Comparison of ENCODE assay signal across 7 cellular contexts in the genomic region with DNA sequence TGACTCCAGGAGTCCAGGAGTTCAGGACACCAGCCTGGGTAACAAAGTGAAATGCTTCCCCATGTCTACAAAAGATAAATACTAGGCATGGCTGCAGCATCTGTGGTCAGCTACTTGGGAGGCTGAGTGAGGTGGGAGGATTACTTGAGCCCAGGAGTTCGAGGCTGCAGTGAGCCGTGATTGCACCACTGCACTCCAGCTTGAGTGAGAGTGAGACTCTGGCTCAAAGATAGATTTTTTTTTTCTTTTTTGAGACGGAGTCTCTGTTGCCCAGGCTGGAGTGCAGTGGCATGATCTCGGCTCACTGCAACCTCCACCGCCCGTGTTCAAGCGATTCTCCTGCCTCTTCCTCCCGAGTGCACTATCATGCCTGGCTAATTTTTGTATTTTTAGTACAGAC. TPM values are rescaled to one million over a fixed set of nuclear protein-coding genes. Genes with fewer than 3 reads are reported as not detected.
DNase-seq lines count a peak whose midpoint lies in the region; ATAC-seq, FAIRE-seq and TF ChIP-seq lines count a peak whose summit lies in the region.
"Not testable (repeated sequence)": the region's sequence is repeated elsewhere in the genome, so short reads cannot be mapped to it uniquely, and the experiment has no call there.

No MANE protein-coding gene starts in this region.

- H3K27me3 Mint-ChIP-seq in CD4-positive, alpha-beta memory T cell; activated naive CD4-positive, alpha-beta T cell treated with anti-CD3 and anti-CD28 coated beads for 36 hours (ENCODE audit: low read depth); dendritic cell treated with granulocyte-macrophage colony-stimulating factor and Interleukin-4, amounts not matched to agents 40 ng/mL and 50 ng/mL, for 4 days; naive thymus-derived CD8-positive, alpha-beta T cell: not testable (repeated sequence)

- WGBS in small intestine, 3 donors = 81 to 87% (median 84%) methylated on average over 8 of the region's 8 CpGs

- not testable (repeated sequence) for H3K9me3 Mint-ChIP-seq in CD4-positive, alpha-beta memory T cell; activated naive CD4-positive, alpha-beta T cell treated with anti-CD3 and anti-CD28 coated beads for 36 hours; dendritic cell treated with granulocyte-macrophage colony-stimulating factor and Interleukin-4, amounts not matched to agents 40 ng/mL and 50 ng/mL, for 4 days; naive thymus-derived CD8-positive, alpha-beta T cell

- peak overlapping the region in 4 of 7 donors; percentile 27 to 96 (median 87) for H3K27ac Mint-ChIP-seq in CD4-positive, alpha-beta memory T cell
- H3K27ac Mint-ChIP-seq in activated naive CD4-positive, alpha-beta T cell treated with anti-CD3 and anti-CD28 coated beads for 36 hours = not testable (repeated sequence)
- peak overlapping the region; percentile 97 for H3K27ac Mint-ChIP-seq in dendritic cell treated with granulocyte-macrophage colony-stimulating factor and Interleukin-4, amounts not matched to agents 40 ng/mL and 50 ng/mL, for 4 days
- peak overlapping the region in 4 of 10 donors; percentile 35 to 98 (median 92) for H3K27ac Mint-ChIP-seq in naive thymus-derived CD8-positive, alpha-beta T cell

- peaks cover 34% of the 10 kb centered on the region for H3K4me1 ChIP-seq in CD4-positive, alpha-beta memory T cell (ENCODE audit: insufficient read depth, low read length)
- peaks cover 30% of the 10 kb centered on the region for H3K4me1 ChIP-seq in OCI-LY1 (ENCODE audit: insufficient read depth, low read length, severe bottlenecking)
- not testable (repeated sequence) for H3K4me1 ChIP-seq in iPS-18a (ENCODE audit: control insufficient read depth, low read depth, low read length); small intestine (ENCODE audit: control insufficient read depth in 2 of 2, insufficient read depth in 1 of 2, low read depth in 1 of 2, low read length in 1 of 2)

- not testable (repeated sequence) for TF ChIP-seq CTCF in OCI-LY1 (IDR thresholded peaks at IDR 0.05; ENCODE audit: low read length)

- H3K9me2 ChIP-seq in OCI-LY1 (ENCODE audit: low read depth, low read length) = not testable (repeated sequence)

- not testable (repeated sequence) for FAIRE-seq in small intestine (lab: Jason Lieb, UNC)

- H3K9me3 ChIP-seq in CD4-positive, alpha-beta memory T cell (ENCODE audit: control insufficient read depth in 1 of 2, low read length in 2 of 2); OCI-LY1 (ENCODE audit: low read length); iPS-18a (ENCODE audit: control insufficient read depth, low read depth, low read length); small intestine (ENCODE audit: control insufficient read depth, low read depth): not testable (repeated sequence)

- H3K4me2 ChIP-seq in OCI-LY1 (ENCODE audit: low read length) = peak overlapping the region; percentile 69

- peaks cover 7 to 24% of the 10 kb centered on the region in 2 donors for H3K36me3 Mint-ChIP-seq in CD4-positive, alpha-beta memory T cell
- not testable (repeated sequence) for H3K36me3 Mint-ChIP-seq in activated naive CD4-positive, alpha-beta T cell treated with anti-CD3 and anti-CD28 coated beads for 36 hours (ENCODE audit: low read depth)
- H3K36me3 Mint-ChIP-seq in dendritic cell treated with granulocyte-macrophage colony-stimulating factor and Interleukin-4, amounts not matched to agents 40 ng/mL and 50 ng/mL, for 4 days (ENCODE audit: low read depth) = peaks cover 64% of the 10 kb centered on the region
- peaks cover 0 to 18% (median 4%) of the 10 kb centered on the region in 3 donors for H3K36me3 Mint-ChIP-seq in naive thymus-derived CD8-positive, alpha-beta T cell

- DNase-seq in CD4-positive, alpha-beta memory T cell; activated naive CD4-positive, alpha-beta T cell treated with anti-CD3 and anti-CD28 coated beads for 36 hours; naive thymus-derived CD8-positive, alpha-beta T cell; small intestine: not testable (repeated sequence)

- peak overlapping the region; percentile 53; the same call in 1 of the 2 replicates for H3K9ac ChIP-seq in OCI-LY1 (ENCODE audit: low read length)
- peak overlapping the region; percentile 49 for H3K9ac ChIP-seq in iPS-18a (ENCODE audit: low read length)

- ATAC-seq in naive thymus-derived CD8-positive, alpha-beta T cell = not testable (repeated sequence)

- H3K79me2 ChIP-seq in OCI-LY1 (ENCODE audit: insufficient read depth, low read length) = not testable (repeated sequence)

- H4K20me1 ChIP-seq in OCI-LY1 (ENCODE audit: insufficient read depth, low read length) = not testable (repeated sequence)

- not testable (repeated sequence) for H3K4me3 ChIP-seq in CD4-positive, alpha-beta memory T cell (ENCODE audit: low read length in 2 of 2); iPS-18a (ENCODE audit: low read length); small intestine (ENCODE audit: low read depth in 1 of 2, low read length in 2 of 2)
- H3K4me3 ChIP-seq in OCI-LY1 (ENCODE audit: low read depth, low read length, poor library complexity, severe bottlenecking) = peak overlapping the region; percentile 95

- not testable (repeated sequence) for H3K27ac ChIP-seq in CD4-positive, alpha-beta memory T cell (ENCODE audit: low read depth, low read length); iPS-18a (ENCODE audit: low read length)
- H3K27ac ChIP-seq in OCI-LY1 (ENCODE audit: low read depth, low read length, poor library complexity, severe bottlenecking) (peak overlapping the region; percentile 66), small intestine (ENCODE audit: low read depth in 1 of 2, low read length in 1 of 2) (peak overlapping the region; percentile 83 to 94)

- not testable (repeated sequence) for H2AFZ ChIP-seq in OCI-LY1 (ENCODE audit: low read length)

- CTCF ChIA-PET in CD4-positive, alpha-beta memory T cell (lab: Charles Lee; ENCODE audit: partially characterized antibody); activated naive CD4-positive, alpha-beta T cell treated with anti-CD3 and anti-CD28 coated beads for 36 hours (lab: Charles Lee): not testable (repeated sequence)

- peaks cover 19% of the 10 kb centered on the region for H3K36me3 ChIP-seq in CD4-positive, alpha-beta memory T cell (ENCODE audit: insufficient read depth, low read length)
- H3K36me3 ChIP-seq in OCI-LY1 (ENCODE audit: insufficient read depth, low read length) (peaks cover 30% of the 10 kb centered on the region), iPS-18a (ENCODE audit: control insufficient read depth, low read depth, low read length) (peaks cover 24% of the 10 kb centered on the region)
- not testable (repeated sequence) for H3K36me3 ChIP-seq in small intestine (ENCODE audit: control insufficient read depth in 2 of 2, insufficient read depth in 2 of 2, low read length in 2 of 2)

- peaks cover 22 to 42% (median 33%) of the 10 kb centered on the region in 4 donors for H3K4me1 Mint-ChIP-seq in CD4-positive, alpha-beta memory T cell
- H3K4me1 Mint-ChIP-seq in activated naive CD4-positive, alpha-beta T cell treated with anti-CD3 and anti-CD28 coated beads for 36 hours (ENCODE audit: low read depth) = peaks cover 37% of the 10 kb centered on the region
- peaks cover 52% of the 10 kb centered on the region for H3K4me1 Mint-ChIP-seq in dendritic cell treated with granulocyte-macrophage colony-stimulating factor and Interleukin-4, amounts not matched to agents 40 ng/mL and 50 ng/mL, for 4 days (ENCODE audit: low read depth)
- peaks cover 18 to 46% (median 41%) of the 10 kb centered on the region in 4 donors for H3K4me1 Mint-ChIP-seq in naive thymus-derived CD8-positive, alpha-beta T cell

- H3F3A ChIP-seq in OCI-LY1 (ENCODE audit: insufficient read depth, low read length) = not testable (repeated sequence)

- intact Hi-C loops in CD4-positive, alpha-beta memory T cell (cut with micrococcal nuclease); activated naive CD4-positive, alpha-beta T cell treated with anti-CD3 and anti-CD28 coated beads for 36 hours (cut with micrococcal nuclease): not testable (repeated sequence)
- intact Hi-C loops in dendritic cell treated with granulocyte-macrophage colony-stimulating factor and Interleukin-4, amounts not matched to agents 40 ng/mL and 50 ng/mL, for 4 days (cut with micrococcal nuclease) = loop anchor here (2.0 to 5.0 kb wide), 2 partner anchors 47 to 70 kb away; partner anchors contain the start of gene PLOD1

- peak overlapping the region in 5 of 8 donors; percentile 21 to 98 (median 86) for H3K4me3 Mint-ChIP-seq in CD4-positive, alpha-beta memory T cell
- peak overlapping the region; percentile 97 for H3K4me3 Mint-ChIP-seq in activated naive CD4-positive, alpha-beta T cell treated with anti-CD3 and anti-CD28 coated beads for 36 hours
- peak overlapping the region; percentile 94 for H3K4me3 Mint-ChIP-seq in dendritic cell treated with granulocyte-macrophage colony-stimulating factor and Interleukin-4, amounts not matched to agents 40 ng/mL and 50 ng/mL, for 4 days
- peak overlapping the region in 8 of 10 donors; percentile 36 to 94 (median 90) for H3K4me3 Mint-ChIP-seq in naive thymus-derived CD8-positive, alpha-beta T cell

- POLR2A ChIA-PET in CD4-positive, alpha-beta memory T cell (lab: Charles Lee; ENCODE audit: partially characterized antibody) = interaction anchor here (1.6 to 6.7 kb wide), 4 partner anchors 9 to 109 kb away, joined by 6 to 126 read pairs (median 14); partner anchors contain the start of gene MIIP
- POLR2A ChIA-PET in naive thymus-derived CD8-positive, alpha-beta T cell (lab: Charles Lee) = interaction anchor here (6.5 kb wide), 1 partner anchor 70 kb away, joined by 93 read pairs; no protein-coding TSS in a partner anchor

- H3K27me3 ChIP-seq in CD4-positive, alpha-beta memory T cell (ENCODE audit: insufficient read depth, low read length); OCI-LY1 (ENCODE audit: insufficient read depth, low read length); iPS-18a (ENCODE audit: control insufficient read depth, insufficient read depth, low read length); small intestine (ENCODE audit: control insufficient read depth in 2 of 2, insufficient read depth in 2 of 2, low read length in 2 of 2): not testable (repeated sequence)

RNA-seq across cellular contexts. Expression of gene MFN2, which starts 1.2 kb away (rescaled TPM):
- 10 to 100 TPM; 44.0 to 53.7 TPM for total RNA-seq in CD4-positive, alpha-beta memory T cell
- polyA plus RNA-seq in CD4-positive, alpha-beta memory T cell = 10 to 100 TPM; 29.0 to 29.5 TPM
- total RNA-seq in activated naive CD4-positive, alpha-beta T cell treated with anti-CD3 and anti-CD28 coated beads for 36 hours = 10 to 100 TPM; 47.4 to 52.3 TPM
- 10 to 100 TPM; 47.1 to 49.9 TPM for total RNA-seq in naive thymus-derived CD8-positive, alpha-beta T cell
- 10 to 100 TPM; 29.1 to 38.0 (median 29.5) TPM for polyA plus RNA-seq in naive thymus-derived CD8-positive, alpha-beta T cell
- polyA plus RNA-seq in small intestine = 10 to 100 TPM; 60.3 to 87.0 (median 85.9) TPM

RNA-seq across cellular contexts. Expression of gene MIIP, which starts 40.3 kb away (rescaled TPM):
- 10 to 100 TPM; 34.7 to 35.6 TPM for total RNA-seq in CD4-positive, alpha-beta memory T cell
- polyA plus RNA-seq in CD4-positive, alpha-beta memory T cell = 10 to 100 TPM; 26.4 to 27.0 TPM
- 10 to 100 TPM; 32.8 to 36.4 TPM for total RNA-seq in activated naive CD4-positive, alpha-beta T cell treated with anti-CD3 and anti-CD28 coated beads for 36 hours
- 10 to 100 TPM; 31.1 to 32.4 TPM for total RNA-seq in naive thymus-derived CD8-positive, alpha-beta T cell
- 10 to 100 TPM; 19.9 to 26.3 (median 22.1) TPM for polyA plus RNA-seq in naive thymus-derived CD8-positive, alpha-beta T cell
- polyA plus RNA-seq in small intestine = 10 to 100 TPM; 25.4 to 65.7 (median 52.8) TPM

RNA-seq across cellular contexts. Expression of gene PLOD1, which starts 44.5 kb away (rescaled TPM):
- total RNA-seq in CD4-positive, alpha-beta memory T cell = 1 to 10 TPM; 2.9 to 3.6 TPM
- polyA plus RNA-seq in CD4-positive, alpha-beta memory T cell = 1 to 10 TPM; 2.5 to 2.6 TPM
- 1 to 10 TPM; 6.7 to 9.0 TPM for total RNA-seq in activated naive CD4-positive, alpha-beta T cell treated with anti-CD3 and anti-CD28 coated beads for 36 hours
- 1 to 10 TPM; 4.5 to 5.0 TPM for total RNA-seq in naive thymus-derived CD8-positive, alpha-beta T cell
- polyA plus RNA-seq in naive thymus-derived CD8-positive, alpha-beta T cell = 1 to 10 TPM; 5.0 to 7.9 (median 5.7) TPM
- polyA plus RNA-seq in small intestine = 10 to 100 TPM; 26.7 to 43.2 (median 43.1) TPM

RNA-seq across cellular contexts. Expression of gene KIAA2013, which starts 52.8 kb away (rescaled TPM):
- 10 to 100 TPM; 34.5 to 34.6 TPM for total RNA-seq in CD4-positive, alpha-beta memory T cell
- polyA plus RNA-seq in CD4-positive, alpha-beta memory T cell = 10 to 100 TPM; 28.4 to 52.6 TPM
- 10 to 100 TPM; 16.0 to 17.7 TPM for total RNA-seq in activated naive CD4-positive, alpha-beta T cell treated with anti-CD3 and anti-CD28 coated beads for 36 hours
- total RNA-seq in naive thymus-derived CD8-positive, alpha-beta T cell = 10 to 100 TPM; 26.8 to 27.9 TPM
- polyA plus RNA-seq in naive thymus-derived CD8-positive, alpha-beta T cell = 10 to 100 TPM; 19.6 to 51.6 (median 38.0) TPM
- 10 to 100 TPM; 76.5 to 78.0 (median 76.7) TPM for polyA plus RNA-seq in small intestine
